In genomic region chr6:30483677-30484279, GRCh38 we compare ENCODE assay signal across 7 cellular contexts. TPM values are rescaled to one million over a fixed set of nuclear protein-coding genes. Genes with fewer than 3 reads are reported as not detected.
DNase-seq lines count a peak whose midpoint lies in the region; ATAC-seq, FAIRE-seq and TF ChIP-seq lines count a peak whose summit lies in the region.

No MANE protein-coding gene starts in this region.

- no peaks in the 10 kb centered on the region for H3K79me2 ChIP-seq in DOHH2 (ENCODE audit: control insufficient read depth, low read length)

- H3F3A ChIP-seq in DOHH2 (ENCODE audit: control insufficient read depth, insufficient read depth) = 0 out of 2 replicates have a peak, but pooled peaks cover 3% of the 10 kb centered on the region

- FAIRE-seq in HTR-8/SVneo (lab: Jason Lieb, UNC) = no peak

- H4K20me1 ChIP-seq in DOHH2 (ENCODE audit: control insufficient read depth, insufficient read depth, low read depth, low read length) = no peaks in the 10 kb centered on the region

- DNase-seq in HTR-8/SVneo (ENCODE audit: insufficient read length, low spot score) = peak; percentile 56
- DNase-seq in SKM-1 (lab: John Stamatoyannopoulos, UW; ENCODE audit: unreplicated experiment) = peak; percentile 32
- peak; percentile 61 for DNase-seq in fibroblast of the conjunctiva (ENCODE audit: low read depth)
- peak; percentile 47 for DNase-seq in pulmonary artery endothelial cell (ENCODE audit: low read depth, low spot score)
- no peak for DNase-seq in NCI-H345 treated with DMSO at 0.1 percent for 48 hours (lab: John Stamatoyannopoulos, UW; ENCODE audit: unreplicated experiment)

- H3K36me3 ChIP-seq in DOHH2 (ENCODE audit: control insufficient read depth, low read length) = no peaks in the 10 kb centered on the region

- peaks cover 48% of the 10 kb centered on the region for H3K27me3 ChIP-seq in DOHH2 (ENCODE audit: control insufficient read depth, low read length)

- H3K27ac ChIP-seq in DOHH2 (ENCODE audit: low read depth, low read length) = no peak overlapping the region

- H3K9me2 ChIP-seq in DOHH2 (replicated peaks; ENCODE audit: control insufficient read depth, low read length) = no peaks in the 10 kb centered on the region

- TF ChIP-seq CTCF in DOHH2 (IDR thresholded peaks at IDR 0.05; ENCODE audit: low read depth, low read length, poor library complexity, severe bottlenecking) = peak; percentile 74

- H3K4me2 ChIP-seq in DOHH2 (ENCODE audit: low read length) = no peak overlapping the region

- H3K4me3 ChIP-seq in DOHH2 (ENCODE audit: low read length) = no peak overlapping the region

- no peak for ATAC-seq in HG03175 (IDR thresholded peaks at IDR 0.05; ENCODE audit: unreplicated experiment)

- no peaks in the 10 kb centered on the region for H3K9me3 ChIP-seq in DOHH2 (ENCODE audit: control insufficient read depth, insufficient read depth, low read length)

- peaks cover 9% of the 10 kb centered on the region for H3K4me1 ChIP-seq in DOHH2 (ENCODE audit: control insufficient read depth, low read length)

RNA-seq across cellular contexts. Expression of gene HLA-E, which starts 5.5 kb away (rescaled TPM):
- 524 and 663 TPM in 2 replicates for total RNA-seq in pulmonary artery endothelial cell
